18 cellular contexts compared by ENCODE assay signal in the genomic region with DNA sequence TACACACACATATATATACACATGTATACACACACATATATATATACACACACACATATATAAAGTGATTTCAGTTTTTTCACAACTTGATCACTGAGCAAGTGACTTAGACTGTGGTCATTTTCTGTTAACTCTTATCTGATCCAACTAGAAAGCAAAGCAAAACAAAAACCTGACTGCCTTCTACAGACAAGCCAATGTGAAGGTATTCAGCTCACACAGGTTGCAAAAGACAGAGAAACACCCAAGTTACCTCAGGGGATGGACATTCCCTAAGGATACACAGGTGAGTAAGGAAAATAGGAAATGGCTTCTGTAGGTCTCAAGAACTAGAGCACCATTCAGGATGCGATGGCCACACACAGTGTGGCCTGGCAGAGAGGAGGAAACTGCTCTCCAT. TPM values are rescaled to one million over a fixed set of nuclear protein-coding genes. Genes with fewer than 3 reads are reported as not detected.
DNase-seq lines count a peak whose midpoint lies in the region; ATAC-seq and TF ChIP-seq lines count a peak whose summit lies in the region.
"Had no signal": no experiment of that assay in that cellular context is flagged by ENCODE, and none has a peak within 500 bp of the region (broad histone marks: within the 10 kb centered on the region; RNA-seq: fewer than 3 reads in every experiment).

No MANE protein-coding gene starts in this region.

- H2BK5ac ChIP-seq in mesenchymal stem cell (ENCODE audit: low read depth, low read length, poor library complexity, severe bottlenecking) = no peak overlapping the region

- H3K4me1 ChIP-seq in mesenchymal stem cell (ENCODE audit: control insufficient read depth, insufficient read depth, low read depth, low read length) (peaks cover 7% of the 10 kb centered on the region), Peyer's patch (no peaks in the 10 kb centered on the region)
- no peaks in the 10 kb centered on the region for H3K4me1 ChIP-seq in CD8-positive, alpha-beta memory T cell (ENCODE audit: insufficient read depth, low read length)
- H3K4me1 ChIP-seq: SJSA1 had no signal

- H3K23ac ChIP-seq in mesenchymal stem cell (ENCODE audit: low read length in 2 of 2) = no peak overlapping the region

- POLR2A ChIA-PET in WTC11 (lab: Charles Lee) = no interaction called here
- POLR2A ChIA-PET in CD8-positive, alpha-beta memory T cell (lab: Charles Lee) = no interaction called here

- H3K9ac ChIP-seq in mesenchymal stem cell (ENCODE audit: low read length) = no peak overlapping the region
- H3K9ac ChIP-seq: GM23248 had no signal

- H2BK120ac ChIP-seq in mesenchymal stem cell (ENCODE audit: low read depth, low read length) = no peak overlapping the region

- H3K27ac ChIP-seq in mesenchymal stem cell (ENCODE audit: low read length, poor library complexity, severe bottlenecking) = no peak overlapping the region
- no peak overlapping the region for H3K27ac ChIP-seq in CD8-positive, alpha-beta memory T cell (ENCODE audit: low read depth, low read length)
- H3K27ac ChIP-seq in Peyer's patch = no peak overlapping the region
- H3K27ac ChIP-seq: 22Rv1, GM23248, SJSA1 had no signal

- no peaks in the 10 kb centered on the region for H3K79me1 ChIP-seq in mesenchymal stem cell (replicated peaks; ENCODE audit: low read length, poor library complexity, severe bottlenecking)

- CTCF ChIA-PET in WTC11 (lab: Charles Lee) = interaction anchor here (0.5 kb wide), 1 partner anchor 390 kb away, joined by 3 read pairs; no protein-coding TSS in a partner anchor
- CTCF ChIA-PET in CD8-positive, alpha-beta memory T cell (lab: Charles Lee) = no interaction called here

- peak overlapping the region; percentile 62 to 65 for H3K18ac ChIP-seq in mesenchymal stem cell (ENCODE audit: low read depth in 1 of 2, low read length in 2 of 2)

- TF ChIP-seq CTCF in WTC11 (IDR thresholded peaks at IDR 0.05) = no peak
- no peak for TF ChIP-seq CTCF in Peyer's patch (IDR thresholded peaks at IDR 0.05)

- TF ChIP-seq POLR2A in Peyer's patch (IDR thresholded peaks at IDR 0.05) = no peak

- H4K91ac ChIP-seq in mesenchymal stem cell (ENCODE audit: low read length) = no peak overlapping the region

- peak; percentile 56 to 59 for ATAC-seq in activated CD4-positive, CD25-positive, alpha-beta regulatory T cell treated with anti-CD3 and anti-CD28 coated beads, Interleukin-2, amount 50 U/mL, for 24 hours
- no peak for ATAC-seq in WTC11

- no peaks in the 10 kb centered on the region for H3K27me3 ChIP-seq in mesenchymal stem cell (ENCODE audit: control insufficient read depth in 1 of 2, insufficient read depth in 1 of 2, low read length in 2 of 2)
- H3K27me3 ChIP-seq in CD8-positive, alpha-beta memory T cell (ENCODE audit: insufficient read depth, low read length, poor library complexity, severe bottlenecking) = no peaks in the 10 kb centered on the region
- no peaks in the 10 kb centered on the region for H3K27me3 ChIP-seq in Peyer's patch
- H3K27me3 ChIP-seq: SJSA1 had no signal

- H3K4me3 ChIP-seq in mesenchymal stem cell (ENCODE audit: insufficient read depth in 1 of 2, low read depth in 1 of 2, low read length in 2 of 2) (no peak overlapping the region), Peyer's patch (no peak overlapping the region)
- no peak overlapping the region for H3K4me3 ChIP-seq in CD8-positive, alpha-beta memory T cell (ENCODE audit: low read length)
- H3K4me3 ChIP-seq: GM23248, SJSA1 had no signal

- H3K27ac Mint-ChIP-seq in WTC11 = peak overlapping the region; percentile 51; the same call in 1 of the 2 replicates
- H3K27ac Mint-ChIP-seq in CD8-positive, alpha-beta memory T cell = no peak overlapping the region

- no peak overlapping the region for H2AFZ ChIP-seq in mesenchymal stem cell (ENCODE audit: low read depth, low read length)
- H2AFZ ChIP-seq: GM23248 had no signal

- no peak for DNase-seq in activated CD4-positive, CD25-positive, alpha-beta regulatory T cell treated with anti-CD3 and anti-CD28 coated beads, Interleukin-2, amount 50 U/mL, for 72 hours
- DNase-seq in ELF-1 (ENCODE audit: low read depth, low spot score) = peak; percentile 39
- DNase-seq in WTC11 (ENCODE audit: low spot score) = no peak
- DNase-seq in mesenchymal stem cell = no peak
- no peak for DNase-seq in CD8-positive, alpha-beta memory T cell
- DNase-seq in COLO668 (lab: John Stamatoyannopoulos, UW; ENCODE audit: unreplicated experiment) = no peak
- no peak for DNase-seq in Peyer's patch
- DNase-seq: DMS 273 treated with DMSO at 0.1 percent for 48 hours, GM23248, Karpas-422, NCI-H2029, NCI-H2171 treated with DMSO at 0.1 percent for 48 hours, NCI-H510A, NCI-H82, RPMI8226 had no signal

- H3K4me3 Mint-ChIP-seq in WTC11 = no peak overlapping the region
- no peak overlapping the region for H3K4me3 Mint-ChIP-seq in CD8-positive, alpha-beta memory T cell

- H2BK15ac ChIP-seq in mesenchymal stem cell (ENCODE audit: low read depth, poor library complexity, severe bottlenecking) = no peak overlapping the region

- WGBS in mesenchymal stem cell = 83% methylated on average over 1 of the region's 1 CpG

- no peak overlapping the region for H3K14ac ChIP-seq in mesenchymal stem cell (ENCODE audit: low read length in 2 of 2)

- peak overlapping the region in 1 of 2 experiments; percentile 26 for H3K4ac ChIP-seq in mesenchymal stem cell (ENCODE audit: low read depth in 1 of 2, low read length in 2 of 2)

- peak overlapping the region; percentile 86 for H2AK5ac ChIP-seq in mesenchymal stem cell (ENCODE audit: low read length, severe bottlenecking)

- peak overlapping the region in 1 of 2 experiments; percentile 81 for H2BK12ac ChIP-seq in mesenchymal stem cell (ENCODE audit: low read length in 2 of 2)

- H3K4me2 ChIP-seq in mesenchymal stem cell (ENCODE audit: low read length, poor library complexity, severe bottlenecking) = no peak overlapping the region

- no peaks in the 10 kb centered on the region for H3K27me3 Mint-ChIP-seq in WTC11 (ENCODE audit: low read depth)
- H3K27me3 Mint-ChIP-seq in CD8-positive, alpha-beta memory T cell = no peaks in the 10 kb centered on the region

- H3K4me1 Mint-ChIP-seq in WTC11 = no peaks in the 10 kb centered on the region
- H3K4me1 Mint-ChIP-seq in CD8-positive, alpha-beta memory T cell = peaks cover 6 to 37% (median 12%) of the 10 kb centered on the region in 3 donors

- peaks cover 16% of the 10 kb centered on the region for H3K9me3 Mint-ChIP-seq in WTC11
- H3K9me3 Mint-ChIP-seq in CD8-positive, alpha-beta memory T cell = no peaks in the 10 kb centered on the region

- H4K8ac ChIP-seq in mesenchymal stem cell (ENCODE audit: low read length) = no peak overlapping the region

- no peaks in the 10 kb centered on the region for H3K36me3 Mint-ChIP-seq in WTC11
- H3K36me3 Mint-ChIP-seq in CD8-positive, alpha-beta memory T cell = peaks cover 0 to 3% (median 3%) of the 10 kb centered on the region in 3 donors

- H3K9me3 ChIP-seq in mesenchymal stem cell (ENCODE audit: control insufficient read depth, low read length) (no peaks in the 10 kb centered on the region), Peyer's patch (no peaks in the 10 kb centered on the region)
- no peaks in the 10 kb centered on the region for H3K9me3 ChIP-seq in CD8-positive, alpha-beta memory T cell (ENCODE audit: low read length)
- H3K9me3 ChIP-seq: SJSA1 had no signal

- H3K36me3 ChIP-seq in mesenchymal stem cell (ENCODE audit: control insufficient read depth in 1 of 2, insufficient read depth in 2 of 2, low read depth in 1 of 2, low read length in 2 of 2) (no peaks in the 10 kb centered on the region), Peyer's patch (no peaks in the 10 kb centered on the region)
- no peaks in the 10 kb centered on the region for H3K36me3 ChIP-seq in CD8-positive, alpha-beta memory T cell (ENCODE audit: insufficient read depth, low read length)
- H3K36me3 ChIP-seq: SJSA1 had no signal

TF ChIP-seq in WTC11, 78 proteins besides CTCF, POLR2A, EP300 and RAD21 (continues in another document):
- no peak for TF ChIP-seq IRF2 (CRISPR knock-in tag; IDR thresholded peaks at IDR 0.05; ENCODE audit: borderline replicate concordance, low read depth)
- TF ChIP-seq TEAD1 (CRISPR knock-in tag; IDR thresholded peaks at IDR 0.05) = no peak
- no peak for TF ChIP-seq CBFB (CRISPR knock-in tag; IDR thresholded peaks at IDR 0.05; ENCODE audit: low read depth)
- TF ChIP-seq TEAD4 (CRISPR knock-in tag; IDR thresholded peaks at IDR 0.05) = no peak
- no peak for TF ChIP-seq FOXP4 (CRISPR knock-in tag; IDR thresholded peaks at IDR 0.05)
- TF ChIP-seq, protein P1, sequence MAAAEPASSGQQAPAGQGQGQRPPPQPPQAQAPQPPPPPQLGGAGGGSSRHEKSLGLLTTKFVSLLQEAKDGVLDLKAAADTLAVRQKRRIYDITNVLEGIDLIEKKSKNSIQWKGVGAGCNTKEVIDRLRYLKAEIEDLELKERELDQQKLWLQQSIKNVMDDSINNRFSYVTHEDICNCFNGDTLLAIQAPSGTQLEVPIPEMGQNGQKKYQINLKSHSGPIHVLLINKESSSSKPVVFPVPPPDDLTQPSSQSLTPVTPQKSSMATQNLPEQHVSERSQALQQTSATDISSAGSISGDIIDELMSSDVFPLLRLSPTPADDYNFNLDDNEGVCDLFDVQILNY (CRISPR knock-in tag; IDR thresholded peaks at IDR 0.05) = no peak

RNA-seq across cellular contexts. Expression of gene IER3, which starts 58.4 kb away (rescaled TPM):
- total RNA-seq in WTC11 (2021) (61.2 to 82.4 TPM (median 61.5 TPM) in 3 replicates), Peyer's patch (10 to 100 TPM in 3 of 4 donors, 1 to 10 TPM in 1; 6.7 to 16.4 (median 13.2) TPM)
- polyA plus RNA-seq in mesenchymal stem cell (2013, experiment 1 of 2) = 220 TPM
- polyA plus RNA-seq in mesenchymal stem cell (2013, experiment 2 of 2) = 207 TPM
- 100 to 1,000 TPM; 267 to 294 TPM for total RNA-seq in CD8-positive, alpha-beta memory T cell
- 0.58 TPM for polyA plus RNA-seq in CD8-positive, alpha-beta memory T cell
